In the genomic region with DNA sequence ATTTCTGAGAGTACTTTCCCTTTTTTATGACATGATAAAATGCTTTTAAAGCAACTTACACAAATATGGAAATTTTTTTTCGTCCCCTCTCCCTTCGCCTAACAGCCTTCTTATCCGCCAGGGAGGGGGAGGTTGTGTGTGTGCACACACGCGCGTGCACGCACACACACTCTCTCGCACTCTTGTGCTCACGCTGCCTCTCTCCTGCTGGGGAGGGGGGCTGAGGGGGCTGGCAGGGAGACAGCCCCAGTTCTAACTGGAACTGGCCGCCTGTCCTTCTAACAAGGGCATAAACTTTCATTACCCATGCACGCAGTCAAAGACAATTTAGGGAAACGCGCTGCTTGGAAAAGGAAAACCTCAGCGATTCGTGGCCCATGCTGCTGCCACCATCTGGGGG, we compare ENCODE assay signal across 24 cellular contexts.
A peak's percentile ranks its signal among the peaks of the same experiment; 100 is the strongest.
DNase-seq lines count a peak whose midpoint lies in the region; ATAC-seq and TF ChIP-seq lines count a peak whose summit lies in the region.
"Had no signal": no experiment of that assay in that cellular context is flagged by ENCODE, and none has a peak within 500 bp of the region (broad histone marks: within the 10 kb centered on the region; RNA-seq: fewer than 3 reads in every experiment).

No MANE protein-coding gene starts in this region.

- WGBS in heart right ventricle, 2 donors: 64 to 73% methylated on average over 15 of the region's 15 CpGs
- 69% methylated on average over 15 of the region's 15 CpGs for WGBS in right cardiac atrium
- WGBS in esophagus, 2 donors: 87 to 90% methylated on average over 15 of the region's 15 CpGs
- WGBS in upper lobe of left lung, 2 donors: 67 to 74% methylated on average over 10 to 15 of the region's 15 CpGs

- H3K9me3 Mint-ChIP-seq in nephron progenitor cell: no peaks in the 10 kb centered on the region
- no peaks in the 10 kb centered on the region for H3K9me3 Mint-ChIP-seq in effector memory CD8-positive, alpha-beta T cell
- H3K9me3 Mint-ChIP-seq: activated B cell treated with CpG ODN at 0.5 μM for 24 hours; activated naive CD4-positive, alpha-beta T cell treated with anti-CD3 and anti-CD28 coated beads, Interleukin-2, amount 50 U/mL, for 72 hours; activated T-helper 17 cell treated with anti-CD3 and anti-CD28 coated beads, Interleukin-2, amount 50 U/mL, for 72 hours; GM23338; stimulated activated naive CD8-positive, alpha-beta T cell treated with anti-CD3 and anti-CD28 coated beads, Interleukin-15, Interleukin-2, amounts not matched to agents 100 ng/mL and 50 ng/mL, for 24 hours had no signal

- H3K4me3 Mint-ChIP-seq in nephron progenitor cell: peak overlapping the region; percentile 23
- no peak overlapping the region for H3K4me3 Mint-ChIP-seq in effector memory CD8-positive, alpha-beta T cell
- H3K4me3 Mint-ChIP-seq: activated B cell treated with CpG ODN at 0.5 μM for 24 hours; activated T-helper 17 cell treated with anti-CD3 and anti-CD28 coated beads, Interleukin-2, amount 50 U/mL, for 72 hours; CD8-positive, alpha-beta memory T cell; GM23338; stimulated activated naive CD8-positive, alpha-beta T cell treated with anti-CD3 and anti-CD28 coated beads, Interleukin-15, Interleukin-2, amounts not matched to agents 100 ng/mL and 50 ng/mL, for 24 hours had no signal

- TF ChIP-seq CTCF in heart right ventricle (IDR thresholded peaks at IDR 0.05) (no peak), nephron progenitor cell (IDR thresholded peaks at IDR 0.05) (no peak), upper lobe of left lung (IDR thresholded peaks at IDR 0.05) (no peak)

- no peak overlapping the region for H3K27ac Mint-ChIP-seq in nephron progenitor cell
- H3K27ac Mint-ChIP-seq in effector memory CD8-positive, alpha-beta T cell: no peak overlapping the region
- H3K27ac Mint-ChIP-seq: activated B cell treated with CpG ODN at 0.5 μM for 24 hours; activated naive CD4-positive, alpha-beta T cell treated with anti-CD3 and anti-CD28 coated beads, Interleukin-2, amount 50 U/mL, for 72 hours; activated T-helper 17 cell treated with anti-CD3 and anti-CD28 coated beads, Interleukin-2, amount 50 U/mL, for 72 hours; CD8-positive, alpha-beta memory T cell; GM23338; progenitor cell of endocrine pancreas; stimulated activated naive CD8-positive, alpha-beta T cell treated with anti-CD3 and anti-CD28 coated beads, Interleukin-15, Interleukin-2, amounts not matched to agents 100 ng/mL and 50 ng/mL, for 24 hours had no signal

- H3K27ac ChIP-seq in heart right ventricle: peak overlapping the region; percentile 36 to 76 (median 65)
- H3K27ac ChIP-seq in right cardiac atrium (ENCODE audit: low read length): no peak overlapping the region
- peak overlapping the region; percentile 16 to 44 for H3K27ac ChIP-seq in esophagus (ENCODE audit: low read depth in 2 of 2, low read length in 1 of 2)
- H3K27ac ChIP-seq in upper lobe of left lung: peak overlapping the region; percentile 43 to 97 (median 84)
- H3K27ac ChIP-seq: skin epidermis, tibial nerve had no signal

- H3K27me3 Mint-ChIP-seq in nephron progenitor cell (ENCODE audit: low read depth, poor library complexity): peaks cover 12% of the 10 kb centered on the region
- no peaks in the 10 kb centered on the region for H3K27me3 Mint-ChIP-seq in effector memory CD8-positive, alpha-beta T cell
- H3K27me3 Mint-ChIP-seq: activated B cell treated with CpG ODN at 0.5 μM for 24 hours; activated T-helper 17 cell treated with anti-CD3 and anti-CD28 coated beads, Interleukin-2, amount 50 U/mL, for 72 hours; CD8-positive, alpha-beta memory T cell; stimulated activated naive CD8-positive, alpha-beta T cell treated with anti-CD3 and anti-CD28 coated beads, Interleukin-15, Interleukin-2, amounts not matched to agents 100 ng/mL and 50 ng/mL, for 24 hours had no signal

- ATAC-seq in heart right ventricle (peak in 2 of 8 donors; percentile 14 to 29), right cardiac atrium (no peak), upper lobe of left lung (ENCODE audit: low FRiP score in 2 of 2) (no peak), esophagus mucosa (no peak)
- no peak for ATAC-seq in effector memory CD8-positive, alpha-beta T cell (replicated peaks)
- ATAC-seq: activated naive CD4-positive, alpha-beta T cell treated with anti-CD3 and anti-CD28 coated beads, Interleukin-2, amount 50 U/mL, for 72 hours; activated T-helper 17 cell treated with anti-CD3 and anti-CD28 coated beads, Interleukin-2, amount 50 U/mL, for 72 hours; GM23338 had no signal

- no peaks in the 10 kb centered on the region for H3K36me3 Mint-ChIP-seq in nephron progenitor cell (ENCODE audit: low read depth)
- H3K36me3 Mint-ChIP-seq in effector memory CD8-positive, alpha-beta T cell (ENCODE audit: insufficient read depth): peaks cover 42% of the 10 kb centered on the region
- H3K36me3 Mint-ChIP-seq: activated naive CD4-positive, alpha-beta T cell treated with anti-CD3 and anti-CD28 coated beads, Interleukin-2, amount 50 U/mL, for 72 hours; CD8-positive, alpha-beta memory T cell had no signal

- no peak for TF ChIP-seq EP300 in upper lobe of left lung (IDR thresholded peaks at IDR 0.05)

- H3K4me1 Mint-ChIP-seq in nephron progenitor cell: peaks cover 94% of the 10 kb centered on the region
- peaks cover 20 to 37% of the 10 kb centered on the region in 2 donors for H3K4me1 Mint-ChIP-seq in effector memory CD8-positive, alpha-beta T cell (ENCODE audit: low read depth in 2 of 2)
- H3K4me1 Mint-ChIP-seq: activated T-helper 17 cell treated with anti-CD3 and anti-CD28 coated beads, Interleukin-2, amount 50 U/mL, for 72 hours had no signal

- intact Hi-C loops in heart right ventricle (cut with DNase I) (loop anchor here in 1 of 10 donors (10.0 kb wide), 1 partner anchor 191 kb away; no protein-coding TSS in a partner anchor), right cardiac atrium (cut with DNase I) (loop anchor here in 1 of 4 donors (10.0 kb wide), 1 partner anchor 191 kb away; no protein-coding TSS in a partner anchor)

- no peak for TF ChIP-seq POLR2A in upper lobe of left lung (IDR thresholded peaks at IDR 0.05)

- no peaks in the 10 kb centered on the region for H3K27me3 ChIP-seq in heart right ventricle
- H3K27me3 ChIP-seq in right cardiac atrium (ENCODE audit: control insufficient read depth, insufficient read depth): no peaks in the 10 kb centered on the region
- no peaks in the 10 kb centered on the region for H3K27me3 ChIP-seq in esophagus (ENCODE audit: control insufficient read depth in 1 of 2, insufficient read depth in 2 of 2, low read length in 2 of 2)
- no peaks in the 10 kb centered on the region for H3K27me3 ChIP-seq in upper lobe of left lung

- H3K4me1 ChIP-seq in heart right ventricle (peaks cover 17 to 99% (median 72%) of the 10 kb centered on the region in 9 donors), right cardiac atrium (ENCODE audit: control insufficient read depth, insufficient read depth, low read length) (peaks cover 9% of the 10 kb centered on the region), esophagus (ENCODE audit: control insufficient read depth in 2 of 2, insufficient read depth in 2 of 2, low read length in 1 of 2) (peaks cover 5 to 9% of the 10 kb centered on the region in 2 donors), upper lobe of left lung (peaks cover 75 to 98% (median 86%) of the 10 kb centered on the region in 4 donors)

- no peaks in the 10 kb centered on the region for H3K36me3 ChIP-seq in heart right ventricle
- peaks cover 0 to 2% of the 10 kb centered on the region in 2 donors for H3K36me3 ChIP-seq in esophagus (ENCODE audit: control insufficient read depth in 2 of 2, insufficient read depth in 2 of 2, low read length in 1 of 2)
- no peaks in the 10 kb centered on the region for H3K36me3 ChIP-seq in upper lobe of left lung
- H3K36me3 ChIP-seq: tibial nerve had no signal

- H3K9me3 ChIP-seq in heart right ventricle (no peaks in the 10 kb centered on the region), right cardiac atrium (ENCODE audit: control insufficient read depth, low read length) (no peaks in the 10 kb centered on the region), esophagus (ENCODE audit: control insufficient read depth in 2 of 2, insufficient read depth in 1 of 2, low read depth in 1 of 2, low read length in 1 of 2) (no peaks in the 10 kb centered on the region), upper lobe of left lung (no peaks in the 10 kb centered on the region)
- H3K9me3 ChIP-seq: tibial nerve had no signal

- DNase-seq in heart right ventricle: no peak
- DNase-seq in right cardiac atrium: no peak
- no peak for DNase-seq in nephron progenitor cell
- DNase-seq in upper lobe of left lung: no peak
- DNase-seq in HUDEP-2 (lab: John Stamatoyannopoulos, UW; ENCODE audit: unreplicated experiment in 76 of 76): no peak
- DNase-seq in effector memory CD8-positive, alpha-beta T cell: no peak
- DNase-seq: activated B cell treated with CpG ODN at 0.5 μM for 24 hours; activated CD4-positive, alpha-beta T cell treated with anti-CD3 and anti-CD28 coated beads, Interleukin-2, amount 50 U/mL, for 48 hours; anterior cingulate cortex; CD8-positive, alpha-beta memory T cell; cortex of kidney; islet precursor cell; NCI-H1048; NCI-H1694; T1000 had no signal

- no peak overlapping the region for H3K4me3 ChIP-seq in heart right ventricle
- no peak overlapping the region for H3K4me3 ChIP-seq in right cardiac atrium (ENCODE audit: low read length)
- H3K4me3 ChIP-seq in esophagus (ENCODE audit: low read depth in 1 of 2, low read length in 2 of 2): no peak overlapping the region
- no peak overlapping the region for H3K4me3 ChIP-seq in upper lobe of left lung
- H3K4me3 ChIP-seq: GM23338, skin epidermis, tibial nerve had no signal
